ENCODE assay signal across 8 cellular contexts in genomic region chr10:5890519-5890878, GRCh38. TPM values are rescaled to one million over a fixed set of nuclear protein-coding genes. Genes with fewer than 3 reads are reported as not detected.
DNase-seq lines count a peak whose midpoint lies in the region; ATAC-seq and TF ChIP-seq lines count a peak whose summit lies in the region.

No MANE protein-coding gene starts in this region.

- H3K4me1 Mint-ChIP-seq in WTC11: peaks cover 28% of the 10 kb centered on the region

- H3K4me1 ChIP-seq in fibroblast of lung (ENCODE audit: control insufficient read depth, extremely low read depth, insufficient read depth, low read length): peaks cover 6% of the 10 kb centered on the region
- H3K4me1 ChIP-seq in ovary (ENCODE audit: insufficient read depth): peaks cover 14% of the 10 kb centered on the region

- peak overlapping the region; percentile 95 for H3K4me3 Mint-ChIP-seq in WTC11

- DNase-seq in WTC11 (ENCODE audit: low spot score) (peak; percentile 18), fibroblast of lung (ENCODE audit: low read depth in 2 of 2) (peak; percentile 6 to 18), ovary (peak in 1 of 5 donors; percentile 19), NCI-H2196 (lab: John Stamatoyannopoulos, UW; ENCODE audit: unreplicated experiment) (no peak), NCI-H446 treated with DMSO at 0.1 percent for 48 hours (lab: John Stamatoyannopoulos, UW) (no peak)

- H3K27me3 ChIP-seq in fibroblast of lung (ENCODE audit: control insufficient read depth, insufficient read depth, low read length) (no peaks in the 10 kb centered on the region), ovary (no peaks in the 10 kb centered on the region)

- no peak for TF ChIP-seq EP300 in ovary (IDR thresholded peaks at IDR 0.05)

- POLR2A ChIA-PET in WTC11 (lab: Charles Lee): interaction anchor here (0.7 to 1.3 kb wide), 5 partner anchors 76 to 312 kb away, joined by 3 to 9 read pairs (median 7); partner anchors contain the start of genes GDI2 and PFKFB3

- peak overlapping the region; percentile 80 to 99 (median 86) for H3K4me3 ChIP-seq in fibroblast of lung (replicated peaks in 1 of 4; ENCODE audit: control extremely low read depth in 1 of 4, insufficient read depth in 1 of 4, low read depth in 3 of 4, low read length in 4 of 4)
- H3K4me3 ChIP-seq in ovary: peak overlapping the region; percentile 56

- peak overlapping the region; percentile 96 for H3K4me2 ChIP-seq in fibroblast of lung (ENCODE audit: extremely low read depth, insufficient read depth, low read length)

- CTCF ChIA-PET in WTC11 (lab: Charles Lee): interaction anchor here (0.8 to 1.8 kb wide), 14 partner anchors 10 to 516 kb away, joined by 3 to 12 read pairs (median 4); partner anchors contain the start of genes GDI2 and PFKFB3

- TF ChIP-seq CTCF in 22Rv1 (IDR thresholded peaks at IDR 0.05) (no peak), WTC11 (IDR thresholded peaks at IDR 0.05) (no peak), fibroblast of lung (conservative IDR thresholded peaks at IDR 0.05 in 1 of 2, IDR thresholded peaks at IDR 0.05 in 1 of 2; ENCODE audit: low read depth in 1 of 2, low read length in 2 of 2) (no peak), ovary (IDR thresholded peaks at IDR 0.05) (no peak)

- H3K27ac ChIP-seq in 22Rv1 (peak overlapping the region; percentile 72), fibroblast of lung (ENCODE audit: insufficient read depth, low read length) (peak overlapping the region; percentile 93), ovary (peak overlapping the region; percentile 64 to 73)

- no peaks in the 10 kb centered on the region for H3K9me3 Mint-ChIP-seq in WTC11

- peaks cover 35% of the 10 kb centered on the region for H3K36me3 Mint-ChIP-seq in WTC11

- peak overlapping the region; percentile 95 for H3K27ac Mint-ChIP-seq in WTC11

- no peaks in the 10 kb centered on the region for H3K27me3 Mint-ChIP-seq in WTC11 (ENCODE audit: low read depth)

- H3K9ac ChIP-seq in fibroblast of lung (ENCODE audit: insufficient read depth, low read length): peak overlapping the region; percentile 91

- H3K79me2 ChIP-seq in fibroblast of lung (ENCODE audit: control insufficient read depth, insufficient read depth, low read length): peaks cover 52% of the 10 kb centered on the region

- H2AFZ ChIP-seq in fibroblast of lung (ENCODE audit: low read length): peak overlapping the region; percentile 38

- H3K36me3 ChIP-seq in fibroblast of lung (ENCODE audit: control insufficient read depth, insufficient read depth, low read length) (peaks cover 11% of the 10 kb centered on the region), ovary (no peaks in the 10 kb centered on the region)

- 0 to 1% (median 1%) methylated on average over 21 to 28 of the region's 28 CpGs for WGBS in ovary, 3 donors

- intact Hi-C loops in ovary (cut with DNase I): loop anchor here in 2 of 4 donors (5.0 to 10.0 kb wide), 2 partner anchors 54 to 78 kb away; partner anchors contain the start of gene GDI2 (in 1 of the 2)

- H4K20me1 ChIP-seq in fibroblast of lung (ENCODE audit: control insufficient read depth, extremely low read depth, insufficient read depth, low read length): no peaks in the 10 kb centered on the region

- H3K9me3 ChIP-seq in fibroblast of lung (ENCODE audit: control insufficient read depth, insufficient read depth, low read depth, low read length) (no peaks in the 10 kb centered on the region), ovary (no peaks in the 10 kb centered on the region)

- ATAC-seq in GM18517 (IDR thresholded peaks at IDR 0.05; ENCODE audit: unreplicated experiment) (peak; percentile 1), HG03378 (IDR thresholded peaks at IDR 0.05; ENCODE audit: unreplicated experiment) (peak; percentile 1), WTC11 (no peak)

- TF ChIP-seq POLR2A in ovary (IDR thresholded peaks at IDR 0.05): no peak

TF ChIP-seq in WTC11, 78 proteins besides CTCF, POLR2A, EP300 and RAD21:
- TF ChIP-seq NR2C2 (CRISPR knock-in tag; IDR thresholded peaks at IDR 0.05) (no peak), ZNF232 (CRISPR knock-in tag; IDR thresholded peaks at IDR 0.05) (no peak), ZNF121 (CRISPR knock-in tag; IDR thresholded peaks at IDR 0.05) (no peak), USF2 (CRISPR knock-in tag; IDR thresholded peaks at IDR 0.05) (no peak)

RNA-seq across cellular contexts. Expression of gene FBH1, which starts 0.5 kb away (rescaled TPM):
- total RNA-seq in WTC11 (2021) (62.8 to 66.8 TPM (median 63.7 TPM) in 3 replicates), fibroblast of lung (95.0 and 97.8 TPM in 2 replicates), ovary (10 to 100 TPM; 54.6 to 80.3 (median 78.3) TPM)
- polyA plus RNA-seq in fibroblast of lung (53.6 and 59.4 TPM in 2 replicates), ovary (10 to 100 TPM; 46.4 to 64.1 TPM)
- 42.4 and 43.4 TPM in 2 replicates for polyA plus RNA-seq in fibroblast of lung (2012)
- 174 and 189 TPM in 2 replicates for polyA minus RNA-seq in fibroblast of lung (ENCODE audit: low replicate concordance)

RNA-seq across cellular contexts. Expression of gene ANKRD16, which starts 0.8 kb away (rescaled TPM):
- total RNA-seq in WTC11 (2021) (12.2 to 13.6 TPM (median 12.6 TPM) in 3 replicates), fibroblast of lung (7.2 and 9.9 TPM in 2 replicates), ovary (10 to 100 TPM in 4 of 7 donors, 1 to 10 TPM in 3; 8.6 to 15.3 (median 10.0) TPM)
- polyA plus RNA-seq in fibroblast of lung (4.0 and 4.9 TPM in 2 replicates), ovary (1 to 10 TPM; 6.6 to 7.8 TPM)
- polyA plus RNA-seq in fibroblast of lung (2012): 4.5 and 5.0 TPM in 2 replicates
- 14.0 and 34.5 TPM in 2 replicates for polyA minus RNA-seq in fibroblast of lung (ENCODE audit: low replicate concordance)

Comparison
In these comparisons a context has a peak if more than half of its experiments do, and no peak if none do; other contexts are left out.
1. DNase-seq: peak in WTC11 (single experiment) and fibroblast of lung (2 of 2); none in NCI-H2196 (single experiment) and NCI-H446 treated with DMSO at 0.1 percent for 48 hours (single experiment).
2. Peak in every context shown above with its lines, with median percentiles within 50 percentile points of each other: H3K27ac ChIP-seq.